In genomic region chr7:95342642-95343252, GRCh38 we compare ENCODE assay signal across 1 cellular context.
TF ChIP-seq lines count a peak whose summit lies in the region.

No MANE protein-coding gene starts in this region.

TF ChIP-seq in K562, 482 proteins besides CTCF, POLR2A, EP300 and RAD21:
- TF ChIP-seq ZNF655 (CRISPR knock-in tag; IDR thresholded peaks at IDR 0.05) = no peak
- no peak for TF ChIP-seq NFATC3 (IDR thresholded peaks at IDR 0.05)
- no peak for TF ChIP-seq MCM3 (IDR thresholded peaks at IDR 0.05)
- TF ChIP-seq HMGN3 (IDR thresholded peaks at IDR 0.05; ENCODE audit: borderline replicate concordance, extremely low read depth, insufficient read length, low read depth, low read length) = no peak
- TF ChIP-seq GTF2B (IDR thresholded peaks at IDR 0.05; ENCODE audit: extremely low read depth, insufficient read length) = no peak
- TF ChIP-seq HDAC6 (IDR thresholded peaks at IDR 0.05; ENCODE audit: low read depth, low read length) = no peak
- no peak for TF ChIP-seq NRF1 (conservative IDR thresholded peaks at IDR 0.05 in 1 of 2, IDR thresholded peaks at IDR 0.05 in 1 of 2)
- no peak for TF ChIP-seq ZNF277 (CRISPR knock-in tag; IDR thresholded peaks at IDR 0.05; ENCODE audit: borderline replicate concordance)
- TF ChIP-seq ZNF436 (CRISPR knock-in tag; IDR thresholded peaks at IDR 0.05) = no peak
- TF ChIP-seq RBM34 (IDR thresholded peaks at IDR 0.05; ENCODE audit: borderline replicate concordance, insufficient read depth, low read length) = no peak
- no peak for TF ChIP-seq ZNF76 (CRISPR knock-in tag; IDR thresholded peaks at IDR 0.05; ENCODE audit: borderline replicate concordance)
- TF ChIP-seq FUS (optimal IDR thresholded peaks at IDR 0.05; ENCODE audit: low read depth, low read length) = no peak
- TF ChIP-seq SRSF9 (IDR thresholded peaks at IDR 0.05; ENCODE audit: borderline replicate concordance, low read depth, low read length) = no peak
- TF ChIP-seq NCOA6 (IDR thresholded peaks at IDR 0.05) = no peak
- TF ChIP-seq ATF1 (CRISPR knock-in tag; IDR thresholded peaks at IDR 0.05) = no peak
- no peak for TF ChIP-seq ATF1 (tag; IDR thresholded peaks at IDR 0.05)
- TF ChIP-seq ZKSCAN1 (IDR thresholded peaks at IDR 0.05; ENCODE audit: low read depth, low read length) = no peak
